Comparison of ENCODE assay signal across 8 cellular contexts in genomic region chr22:22345781-22346180, GRCh38.
"Had no signal": no experiment of that assay in that cellular context is flagged by ENCODE, and none has a peak within 500 bp of the region (broad histone marks: within the 10 kb centered on the region; RNA-seq: fewer than 3 reads in every experiment).

No MANE protein-coding gene starts in this region.

- DNase-seq: GOT3, H9, HCEC 1CT, KG1 had no signal

- H3K4me3 Mint-ChIP-seq: H9, IgD-negative memory B cell had no signal

- FAIRE-seq: H54, HepG2 had no signal

- H3K27ac Mint-ChIP-seq: H9, IgD-negative memory B cell had no signal

- ATAC-seq: HepG2 had no signal

- H3K27ac ChIP-seq: HL-60 had no signal

- H3K9me3 Mint-ChIP-seq: H9, IgD-negative memory B cell had no signal
